Comparison of ENCODE assay signal across 1 cellular context in the genomic region with DNA sequence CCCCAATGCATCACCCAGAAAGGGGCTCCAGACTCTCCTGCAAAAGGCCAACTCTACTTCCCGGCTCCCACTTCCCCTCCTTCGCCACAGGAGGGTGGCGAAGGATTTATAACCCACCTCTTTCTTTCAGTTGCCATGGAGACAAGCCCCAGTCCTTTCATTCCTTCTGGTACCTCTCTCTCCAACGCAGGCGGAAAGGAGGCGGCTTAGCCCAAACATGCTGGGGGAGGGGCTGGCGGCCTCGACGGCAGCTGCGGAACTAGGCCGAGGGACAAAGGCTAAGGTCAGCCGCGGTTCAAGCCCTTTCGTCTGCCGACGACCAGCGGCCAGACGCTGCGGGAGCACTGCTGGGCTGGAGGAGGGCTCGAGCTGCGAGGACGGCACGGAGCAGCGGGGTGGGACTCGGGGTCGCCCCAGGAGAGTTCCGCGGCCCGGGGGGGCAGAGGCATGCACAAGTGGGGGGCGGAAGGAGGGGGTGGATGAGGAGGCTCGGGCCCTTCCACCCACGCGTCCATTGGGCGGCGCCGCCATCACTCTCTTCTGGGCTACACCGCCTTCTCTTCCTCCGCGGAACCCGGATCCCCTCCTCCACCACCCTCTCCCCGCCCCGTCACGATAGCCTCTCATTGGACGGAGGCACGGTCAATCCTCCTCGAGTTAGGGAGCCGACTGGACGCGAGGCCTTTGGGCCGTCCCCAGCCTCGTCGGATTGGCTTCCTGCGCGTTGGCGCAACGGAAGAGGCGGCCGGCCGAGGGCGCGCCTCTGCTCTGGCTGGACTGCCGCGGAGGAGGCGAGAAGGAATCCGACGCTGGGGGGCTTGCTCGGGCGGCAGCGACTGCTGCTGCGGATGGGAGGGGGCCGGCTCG.
TF ChIP-seq lines count a peak whose summit lies in the region.

A gene (plus strand): TSS at position 766 of the 867 bp plus-strand sequence.

TF ChIP-seq in HepG2, 621 proteins besides CTCF, POLR2A, EP300 and RAD21 (continued from another document):
- TF ChIP-seq, protein P1, sequence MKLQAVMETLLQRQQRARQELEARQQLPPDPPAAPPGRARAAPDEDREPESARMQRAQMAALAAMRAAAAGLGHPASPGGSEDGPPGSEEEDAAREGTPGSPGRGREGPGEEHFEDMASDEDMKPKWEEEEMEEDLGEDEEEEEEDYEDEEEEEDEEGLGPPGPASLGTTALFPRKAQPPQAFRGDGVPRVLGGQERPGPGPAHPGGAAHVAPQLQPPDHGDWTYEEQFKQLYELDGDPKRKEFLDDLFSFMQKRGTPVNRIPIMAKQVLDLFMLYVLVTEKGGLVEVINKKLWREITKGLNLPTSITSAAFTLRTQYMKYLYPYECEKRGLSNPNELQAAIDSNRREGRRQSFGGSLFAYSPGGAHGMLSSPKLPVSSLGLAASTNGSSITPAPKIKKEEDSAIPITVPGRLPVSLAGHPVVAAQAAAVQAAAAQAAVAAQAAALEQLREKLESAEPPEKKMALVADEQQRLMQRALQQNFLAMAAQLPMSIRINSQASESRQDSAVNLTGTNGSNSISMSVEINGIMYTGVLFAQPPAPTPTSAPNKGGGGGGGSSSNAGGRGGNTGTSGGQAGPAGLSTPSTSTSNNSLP (IDR thresholded peaks at IDR 0.05; ENCODE audit: low read depth, low read length) = no peak; the same call in 1 of the 2 replicates
- TF ChIP-seq ZNF747 (CRISPR knock-in tag; IDR thresholded peaks at IDR 0.05; ENCODE audit: borderline replicate concordance) (peak; percentile 94; the same call in 1 of the 2 replicates), HNRNPH1 (optimal IDR thresholded peaks at IDR 0.05; ENCODE audit: low read depth, low read length) (no peak), DR1 (CRISPR knock-in tag; IDR thresholded peaks at IDR 0.05) (peak; percentile 86), TEAD3 (CRISPR knock-in tag; optimal IDR thresholded peaks at IDR 0.05; ENCODE audit: borderline replicate concordance) (peak; percentile 73), RBFOX2 (IDR thresholded peaks at IDR 0.05; ENCODE audit: low read depth, low read length) (peak; percentile 100), POLR2AphosphoS2 (IDR thresholded peaks at IDR 0.05; ENCODE audit: low read depth, low read length) (peak; percentile 74), ZMYM4 (CRISPR knock-in tag; IDR thresholded peaks at IDR 0.05) (peak; percentile 92), POGZ (CRISPR knock-in tag; IDR thresholded peaks at IDR 0.05) (peak; percentile 94), WIZ (CRISPR knock-in tag; IDR thresholded peaks at IDR 0.05) (no peak), ZNF572 (CRISPR knock-in tag; IDR thresholded peaks at IDR 0.05) (peak; percentile 99), GATAD1 (CRISPR knock-in tag; IDR thresholded peaks at IDR 0.05) (peak; percentile 81), ZNF224 (CRISPR knock-in tag; IDR thresholded peaks at IDR 0.05) (0 out of 2 replicates have a peak, but pooled peaks have one; percentile 57), ZNF343 (CRISPR knock-in tag; IDR thresholded peaks at IDR 0.05) (no peak; the same call in 1 of the 2 replicates), TBL1XR1 (IDR thresholded peaks at IDR 0.05; ENCODE audit: borderline replicate concordance, low read length, partially characterized antibody) (peak; percentile 77)
- TF ChIP-seq, protein P2, sequence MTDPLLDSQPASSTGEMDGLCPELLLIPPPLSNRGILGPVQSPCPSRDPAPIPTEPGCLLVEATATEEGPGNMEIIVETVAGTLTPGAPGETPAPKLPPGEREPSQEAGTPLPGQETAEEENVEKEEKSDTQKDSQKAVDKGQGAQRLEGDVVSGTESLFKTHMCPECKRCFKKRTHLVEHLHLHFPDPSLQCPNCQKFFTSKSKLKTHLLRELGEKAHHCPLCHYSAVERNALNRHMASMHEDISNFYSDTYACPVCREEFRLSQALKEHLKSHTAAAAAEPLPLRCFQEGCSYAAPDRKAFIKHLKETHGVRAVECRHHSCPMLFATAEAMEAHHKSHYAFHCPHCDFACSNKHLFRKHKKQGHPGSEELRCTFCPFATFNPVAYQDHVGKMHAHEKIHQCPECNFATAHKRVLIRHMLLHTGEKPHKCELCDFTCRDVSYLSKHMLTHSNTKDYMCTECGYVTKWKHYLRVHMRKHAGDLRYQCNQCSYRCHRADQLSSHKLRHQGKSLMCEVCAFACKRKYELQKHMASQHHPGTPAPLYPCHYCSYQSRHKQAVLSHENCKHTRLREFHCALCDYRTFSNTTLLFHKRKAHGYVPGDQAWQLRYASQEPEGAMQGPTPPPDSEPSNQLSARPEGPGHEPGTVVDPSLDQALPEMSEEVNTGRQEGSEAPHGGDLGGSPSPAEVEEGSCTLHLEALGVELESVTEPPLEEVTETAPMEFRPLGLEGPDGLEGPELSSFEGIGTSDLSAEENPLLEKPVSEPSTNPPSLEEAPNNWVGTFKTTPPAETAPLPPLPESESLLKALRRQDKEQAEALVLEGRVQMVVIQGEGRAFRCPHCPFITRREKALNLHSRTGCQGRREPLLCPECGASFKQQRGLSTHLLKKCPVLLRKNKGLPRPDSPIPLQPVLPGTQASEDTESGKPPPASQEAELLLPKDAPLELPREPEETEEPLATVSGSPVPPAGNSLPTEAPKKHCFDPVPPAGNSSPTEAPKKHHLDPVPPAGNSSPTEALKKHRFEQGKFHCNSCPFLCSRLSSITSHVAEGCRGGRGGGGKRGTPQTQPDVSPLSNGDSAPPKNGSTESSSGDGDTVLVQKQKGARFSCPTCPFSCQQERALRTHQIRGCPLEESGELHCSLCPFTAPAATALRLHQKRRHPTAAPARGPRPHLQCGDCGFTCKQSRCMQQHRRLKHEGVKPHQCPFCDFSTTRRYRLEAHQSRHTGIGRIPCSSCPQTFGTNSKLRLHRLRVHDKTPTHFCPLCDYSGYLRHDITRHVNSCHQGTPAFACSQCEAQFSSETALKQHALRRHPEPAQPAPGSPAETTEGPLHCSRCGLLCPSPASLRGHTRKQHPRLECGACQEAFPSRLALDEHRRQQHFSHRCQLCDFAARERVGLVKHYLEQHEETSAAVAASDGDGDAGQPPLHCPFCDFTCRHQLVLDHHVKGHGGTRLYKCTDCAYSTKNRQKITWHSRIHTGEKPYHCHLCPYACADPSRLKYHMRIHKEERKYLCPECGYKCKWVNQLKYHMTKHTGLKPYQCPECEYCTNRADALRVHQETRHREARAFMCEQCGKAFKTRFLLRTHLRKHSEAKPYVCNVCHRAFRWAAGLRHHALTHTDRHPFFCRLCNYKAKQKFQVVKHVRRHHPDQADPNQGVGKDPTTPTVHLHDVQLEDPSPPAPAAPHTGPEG (CRISPR knock-in tag; IDR thresholded peaks at IDR 0.05) = peak; percentile 71
- TF ChIP-seq, protein P3, sequence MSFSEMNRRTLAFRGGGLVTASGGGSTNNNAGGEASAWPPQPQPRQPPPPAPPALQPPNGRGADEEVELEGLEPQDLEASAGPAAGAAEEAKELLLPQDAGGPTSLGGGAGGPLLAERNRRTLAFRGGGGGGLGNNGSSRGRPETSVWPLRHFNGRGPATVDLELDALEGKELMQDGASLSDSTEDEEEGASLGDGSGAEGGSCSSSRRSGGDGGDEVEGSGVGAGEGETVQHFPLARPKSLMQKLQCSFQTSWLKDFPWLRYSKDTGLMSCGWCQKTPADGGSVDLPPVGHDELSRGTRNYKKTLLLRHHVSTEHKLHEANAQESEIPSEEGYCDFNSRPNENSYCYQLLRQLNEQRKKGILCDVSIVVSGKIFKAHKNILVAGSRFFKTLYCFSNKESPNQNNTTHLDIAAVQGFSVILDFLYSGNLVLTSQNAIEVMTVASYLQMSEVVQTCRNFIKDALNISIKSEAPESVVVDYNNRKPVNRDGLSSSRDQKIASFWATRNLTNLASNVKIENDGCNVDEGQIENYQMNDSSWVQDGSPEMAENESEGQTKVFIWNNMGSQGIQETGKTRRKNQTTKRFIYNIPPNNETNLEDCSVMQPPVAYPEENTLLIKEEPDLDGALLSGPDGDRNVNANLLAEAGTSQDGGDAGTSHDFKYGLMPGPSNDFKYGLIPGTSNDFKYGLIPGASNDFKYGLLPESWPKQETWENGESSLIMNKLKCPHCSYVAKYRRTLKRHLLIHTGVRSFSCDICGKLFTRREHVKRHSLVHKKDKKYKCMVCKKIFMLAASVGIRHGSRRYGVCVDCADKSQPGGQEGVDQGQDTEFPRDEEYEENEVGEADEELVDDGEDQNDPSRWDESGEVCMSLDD (CRISPR knock-in tag; IDR thresholded peaks at IDR 0.05; ENCODE audit: borderline replicate concordance) = peak; percentile 74; the same call in 1 of the 2 replicates
- TF ChIP-seq, protein P4, sequence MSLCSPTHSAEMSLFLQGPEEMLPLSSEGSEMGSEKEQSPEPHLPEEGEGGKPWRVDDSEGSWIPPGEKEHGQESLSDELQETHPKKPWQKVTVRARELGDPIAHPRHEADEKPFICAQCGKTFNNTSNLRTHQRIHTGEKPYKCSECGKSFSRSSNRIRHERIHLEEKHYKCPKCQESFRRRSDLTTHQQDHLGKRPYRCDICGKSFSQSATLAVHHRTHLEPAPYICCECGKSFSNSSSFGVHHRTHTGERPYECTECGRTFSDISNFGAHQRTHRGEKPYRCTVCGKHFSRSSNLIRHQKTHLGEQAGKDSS (CRISPR knock-in tag; IDR thresholded peaks at IDR 0.05; ENCODE audit: borderline replicate concordance, low read depth) = peak; percentile 61; the same call in 1 of the 2 replicates
- TF ChIP-seq, protein P5, sequence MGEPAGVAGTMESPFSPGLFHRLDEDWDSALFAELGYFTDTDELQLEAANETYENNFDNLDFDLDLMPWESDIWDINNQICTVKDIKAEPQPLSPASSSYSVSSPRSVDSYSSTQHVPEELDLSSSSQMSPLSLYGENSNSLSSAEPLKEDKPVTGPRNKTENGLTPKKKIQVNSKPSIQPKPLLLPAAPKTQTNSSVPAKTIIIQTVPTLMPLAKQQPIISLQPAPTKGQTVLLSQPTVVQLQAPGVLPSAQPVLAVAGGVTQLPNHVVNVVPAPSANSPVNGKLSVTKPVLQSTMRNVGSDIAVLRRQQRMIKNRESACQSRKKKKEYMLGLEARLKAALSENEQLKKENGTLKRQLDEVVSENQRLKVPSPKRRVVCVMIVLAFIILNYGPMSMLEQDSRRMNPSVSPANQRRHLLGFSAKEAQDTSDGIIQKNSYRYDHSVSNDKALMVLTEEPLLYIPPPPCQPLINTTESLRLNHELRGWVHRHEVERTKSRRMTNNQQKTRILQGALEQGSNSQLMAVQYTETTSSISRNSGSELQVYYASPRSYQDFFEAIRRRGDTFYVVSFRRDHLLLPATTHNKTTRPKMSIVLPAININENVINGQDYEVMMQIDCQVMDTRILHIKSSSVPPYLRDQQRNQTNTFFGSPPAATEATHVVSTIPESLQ (CRISPR knock-in tag; conservative IDR thresholded peaks at IDR 0.05) = peak; percentile 37; the same call in 1 of the 2 replicates
- TF ChIP-seq, protein P6, sequence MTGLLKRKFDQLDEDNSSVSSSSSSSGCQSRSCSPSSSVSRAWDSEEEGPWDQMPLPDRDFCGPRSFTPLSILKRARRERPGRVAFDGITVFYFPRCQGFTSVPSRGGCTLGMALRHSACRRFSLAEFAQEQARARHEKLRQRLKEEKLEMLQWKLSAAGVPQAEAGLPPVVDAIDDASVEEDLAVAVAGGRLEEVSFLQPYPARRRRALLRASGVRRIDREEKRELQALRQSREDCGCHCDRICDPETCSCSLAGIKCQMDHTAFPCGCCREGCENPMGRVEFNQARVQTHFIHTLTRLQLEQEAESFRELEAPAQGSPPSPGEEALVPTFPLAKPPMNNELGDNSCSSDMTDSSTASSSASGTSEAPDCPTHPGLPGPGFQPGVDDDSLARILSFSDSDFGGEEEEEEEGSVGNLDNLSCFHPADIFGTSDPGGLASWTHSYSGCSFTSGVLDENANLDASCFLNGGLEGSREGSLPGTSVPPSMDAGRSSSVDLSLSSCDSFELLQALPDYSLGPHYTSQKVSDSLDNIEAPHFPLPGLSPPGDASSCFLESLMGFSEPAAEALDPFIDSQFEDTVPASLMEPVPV (CRISPR knock-in tag; IDR thresholded peaks at IDR 0.05) = peak; percentile 100
